Comparison of ENCODE assay signal across 8 cellular contexts in genomic region chr2:119431976-119432881, GRCh38. TPM values are rescaled to one million over a fixed set of nuclear protein-coding genes. Genes with fewer than 3 reads are reported as not detected.
A peak's percentile ranks its signal among the peaks of the same experiment; 100 is the strongest.
DNase-seq lines count a peak whose midpoint lies in the region; ATAC-seq and TF ChIP-seq lines count a peak whose summit lies in the region.

No MANE protein-coding gene starts in this region.

- CTCF ChIA-PET in Calu3 (lab: Charles Lee) = interaction anchor here (0.7 to 1.1 kb wide), 2 partner anchors 12 to 45 kb away, joined by 3 to 7 read pairs; no protein-coding TSS in a partner anchor

- H3K27ac ChIP-seq in spleen = peak overlapping the region in 6 of 8 donors; percentile 49 to 81 (median 59)

- DNase-seq in Calu3 = no peak
- DNase-seq in amniotic epithelial cell (ENCODE audit: low read depth) = peak; percentile 65
- peak; percentile 50 for DNase-seq in islet precursor cell
- no peak for DNase-seq in spleen
- no peak for DNase-seq in SHP77 (lab: John Stamatoyannopoulos, UW)
- no peak for DNase-seq in NCI-H1092 (lab: John Stamatoyannopoulos, UW)
- DNase-seq in activated CD4-positive, alpha-beta T cell treated with anti-CD3 and anti-CD28 coated beads, Interleukin-2, amount 50 U/mL, for 4 hours = no peak

- H3K27me3 ChIP-seq in spleen (replicated peaks in 1 of 7) = peaks cover 0 to 76% (median 13%) of the 10 kb centered on the region in 7 donors

- H3K4me1 ChIP-seq in spleen = peaks cover 3 to 71% (median 38%) of the 10 kb centered on the region in 6 donors

- intact Hi-C loops in Calu3 (cut with micrococcal nuclease; ENCODE audit: unreplicated experiment) = no loop called here
- intact Hi-C loops in spleen (cut with DNase I; ENCODE audit: low total_unique reads) = no loop called here

- ATAC-seq in HG02759 (IDR thresholded peaks at IDR 0.05; ENCODE audit: unreplicated experiment) = peak; percentile 5

- peak overlapping the region; percentile 16 to 73 (median 45) for H3K4me3 ChIP-seq in spleen

- BruUV-seq in Calu3 (replicated peaks; lab: Mats Ljungman, UMichigan) = no TSS peak

- no peak for TF ChIP-seq POLR2A in spleen (IDR thresholded peaks at IDR 0.05)

- H3K9me3 ChIP-seq in spleen = no peaks in the 10 kb centered on the region

- H3K27me3 Mint-ChIP-seq in Calu3 (ENCODE audit: unreplicated experiment) = peaks cover 13% of the 10 kb centered on the region

- TF ChIP-seq CTCF in Calu3 (IDR thresholded peaks at IDR 0.05; ENCODE audit: unreplicated experiment) (no peak), spleen (IDR thresholded peaks at IDR 0.05 in 8 of 11, conservative IDR thresholded peaks at IDR 0.05 in 3 of 11) (no peak)

- 6 to 16% (median 11%) methylated on average over 21 to 53 of the region's 53 CpGs for WGBS in spleen, 5 donors

- H3K9me3 Mint-ChIP-seq in Calu3 (ENCODE audit: low read depth, unreplicated experiment) = no peaks in the 10 kb centered on the region

- H3K36me3 Mint-ChIP-seq in Calu3 (ENCODE audit: insufficient read depth, unreplicated experiment) = peaks cover 4% of the 10 kb centered on the region

- H3K36me3 ChIP-seq in spleen = peaks cover 0 to 6% (median 0%) of the 10 kb centered on the region in 6 donors

- H3K4me1 Mint-ChIP-seq in Calu3 (ENCODE audit: low read depth, unreplicated experiment) = peaks cover 57% of the 10 kb centered on the region

- H3K4me3 Mint-ChIP-seq in Calu3 (ENCODE audit: low read depth, unreplicated experiment) = peak overlapping the region; percentile 47

- H3K27ac Mint-ChIP-seq in Calu3 (ENCODE audit: unreplicated experiment) = no peak overlapping the region

RNA-seq across cellular contexts. Expression of gene TMEM37, which starts 0.6 kb away (rescaled TPM):
- total RNA-seq in Calu3 (2022) (0.61 and 0.76 TPM in 2 replicates), spleen (10 to 100 TPM; 24.1 to 53.2 (median 35.9) TPM)
- 10 to 100 TPM in 2 of 3 donors, 1 to 10 TPM in 1; 5.9 to 16.5 (median 12.4) TPM for polyA plus RNA-seq in spleen

Comparison
In these comparisons a context has a peak if more than half of its experiments do, and no peak if none do; other contexts are left out.
1. DNase-seq: peak in amniotic epithelial cell (single experiment) and islet precursor cell (single experiment); none in Calu3 (single experiment), spleen (single experiment), SHP77 (0 of 2), NCI-H1092 (single experiment) and activated CD4-positive, alpha-beta T cell treated with anti-CD3 and anti-CD28 coated beads, Interleukin-2, amount 50 U/mL, for 4 hours (0 of 2).
2. RNA of gene TMEM37, which starts 0.6 kb away (total RNA-seq): 24.1 to 53.2 TPM in spleen; 0.61 to 0.76 TPM in Calu3; every median in the first group is over 10 times any median in the second.